1 cellular context compared by ENCODE assay signal in the genomic region with DNA sequence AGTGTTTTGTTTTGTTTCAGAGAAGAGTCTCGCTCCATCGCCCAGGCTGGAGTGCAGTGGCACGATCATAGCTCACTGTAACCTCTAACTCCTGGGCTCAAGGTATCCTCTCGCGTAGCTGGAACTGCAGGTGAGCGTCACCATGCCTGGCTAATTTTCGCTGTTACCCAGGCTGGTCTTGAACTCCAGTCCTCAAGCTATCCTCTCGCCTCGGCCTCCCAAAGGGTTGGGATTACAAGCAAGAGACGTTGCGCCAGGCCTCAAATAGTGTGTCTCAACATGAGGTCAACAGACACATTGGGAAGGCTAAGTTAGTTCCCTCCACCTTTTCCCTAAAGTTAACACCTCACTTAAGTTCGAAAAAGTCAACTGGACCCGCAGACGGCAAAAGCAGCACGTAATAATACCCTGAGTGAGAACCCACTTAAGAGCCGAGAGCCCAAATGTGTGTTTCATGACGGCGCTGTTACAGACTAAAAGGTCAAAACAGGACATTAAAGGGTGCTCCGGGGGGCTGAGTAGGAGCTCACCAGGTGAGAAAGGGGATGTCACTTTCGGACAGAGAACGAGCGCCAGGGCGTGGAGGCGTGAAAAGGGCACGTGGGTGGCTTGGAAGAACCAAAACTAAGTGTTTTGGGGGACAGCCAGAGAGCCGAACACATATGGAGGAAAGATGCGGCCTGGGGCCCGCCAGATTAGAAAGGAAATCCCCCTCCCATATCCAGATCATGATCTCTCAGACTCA.
A peak's percentile ranks its signal among the peaks of the same experiment; 100 is the strongest.
TF ChIP-seq lines count a peak whose summit lies in the region.

No MANE protein-coding gene starts in this region.

TF ChIP-seq in HepG2, 621 proteins besides CTCF, POLR2A, EP300 and RAD21 (continued from another document and continues in another):
- TF ChIP-seq ESRRA (CRISPR knock-in tag; IDR thresholded peaks at IDR 0.05; ENCODE audit: low read depth) (no peak; the same call in 1 of the 2 replicates), ZNF510 (CRISPR knock-in tag; IDR thresholded peaks at IDR 0.05; ENCODE audit: low read depth) (no peak), ZNF468 (CRISPR knock-in tag; IDR thresholded peaks at IDR 0.05) (0 out of 2 replicates have a peak, but pooled peaks have one; percentile 28), FIP1L1 (IDR thresholded peaks at IDR 0.05; ENCODE audit: borderline replicate concordance, insufficient read depth, low read depth, low read length) (no peak), ETV5 (CRISPR knock-in tag; IDR thresholded peaks at IDR 0.05; ENCODE audit: borderline replicate concordance) (no peak), IRF1 (CRISPR knock-in tag; IDR thresholded peaks at IDR 0.05; ENCODE audit: low read depth) (no peak), SSRP1 (CRISPR knock-in tag; IDR thresholded peaks at IDR 0.05) (peak; percentile 75; the same call in 1 of the 2 replicates), ATF6 (CRISPR knock-in tag; conservative IDR thresholded peaks at IDR 0.05) (no peak), ONECUT2 (CRISPR knock-in tag; IDR thresholded peaks at IDR 0.05) (0 out of 2 replicates have a peak, but pooled peaks have one; percentile 36), ZC3H4 (CRISPR knock-in tag; IDR thresholded peaks at IDR 0.05; ENCODE audit: borderline replicate concordance) (peak; percentile 6; the same call in 1 of the 2 replicates), ZNF704 (CRISPR knock-in tag; IDR thresholded peaks at IDR 0.05; ENCODE audit: borderline replicate concordance) (0 out of 2 replicates have a peak, but pooled peaks have one; percentile 56), FOXP4 (CRISPR knock-in tag; IDR thresholded peaks at IDR 0.05) (no peak), STAT5B (CRISPR knock-in tag; IDR thresholded peaks at IDR 0.05) (0 out of 2 replicates have a peak, but pooled peaks have one; percentile 29), ZNF414 (CRISPR knock-in tag; IDR thresholded peaks at IDR 0.05) (no peak), CREBL2 (CRISPR knock-in tag; IDR thresholded peaks at IDR 0.05; ENCODE audit: borderline replicate concordance) (0 out of 2 replicates have a peak, but pooled peaks have one; percentile 14), U2AF1 (optimal IDR thresholded peaks at IDR 0.05; ENCODE audit: low read depth, low read length) (peak; percentile 12), SUZ12 (IDR thresholded peaks at IDR 0.05; ENCODE audit: low read depth, low read length) (no peak), ZBTB3 (CRISPR knock-in tag; IDR thresholded peaks at IDR 0.05; ENCODE audit: borderline replicate concordance, low read depth) (no peak; the same call in 1 of the 2 replicates), ZNF546 (CRISPR knock-in tag; conservative IDR thresholded peaks at IDR 0.05) (no peak), PAXIP1 (CRISPR knock-in tag; conservative IDR thresholded peaks at IDR 0.05) (no peak), EED (CRISPR knock-in tag; IDR thresholded peaks at IDR 0.05) (no peak), PBX2 (CRISPR knock-in tag; IDR thresholded peaks at IDR 0.05) (no peak), KLF11 (CRISPR knock-in tag; IDR thresholded peaks at IDR 0.05) (no peak), ZFX (CRISPR knock-in tag; IDR thresholded peaks at IDR 0.05; ENCODE audit: low read depth) (no peak), ZBTB34 (CRISPR knock-in tag; IDR thresholded peaks at IDR 0.05) (no peak), ISL2 (CRISPR knock-in tag; IDR thresholded peaks at IDR 0.05) (no peak), ZNF496 (CRISPR knock-in tag; IDR thresholded peaks at IDR 0.05; ENCODE audit: insufficient replicate concordance) (no peak), ZNF282 (IDR thresholded peaks at IDR 0.05; ENCODE audit: partially characterized antibody) (no peak), ZNF562 (CRISPR knock-in tag; IDR thresholded peaks at IDR 0.05; ENCODE audit: borderline replicate concordance) (no peak), ZNF331 (CRISPR knock-in tag; IDR thresholded peaks at IDR 0.05) (no peak), ZNF549 (CRISPR knock-in tag; IDR thresholded peaks at IDR 0.05) (no peak), ZNF180 (CRISPR knock-in tag; IDR thresholded peaks at IDR 0.05; ENCODE audit: borderline replicate concordance, low read depth) (0 out of 2 replicates have a peak, but pooled peaks have one; percentile 40), CEBPB (IDR thresholded peaks at IDR 0.05; ENCODE audit: borderline replicate concordance, low read depth, low read length) (peak; percentile 64), SAFB2 (CRISPR knock-in tag; IDR thresholded peaks at IDR 0.05; ENCODE audit: borderline replicate concordance, low read depth) (no peak), REPIN1 (CRISPR knock-in tag; IDR thresholded peaks at IDR 0.05; ENCODE audit: borderline replicate concordance, low read depth) (no peak)
- TF ChIP-seq, protein P1, sequence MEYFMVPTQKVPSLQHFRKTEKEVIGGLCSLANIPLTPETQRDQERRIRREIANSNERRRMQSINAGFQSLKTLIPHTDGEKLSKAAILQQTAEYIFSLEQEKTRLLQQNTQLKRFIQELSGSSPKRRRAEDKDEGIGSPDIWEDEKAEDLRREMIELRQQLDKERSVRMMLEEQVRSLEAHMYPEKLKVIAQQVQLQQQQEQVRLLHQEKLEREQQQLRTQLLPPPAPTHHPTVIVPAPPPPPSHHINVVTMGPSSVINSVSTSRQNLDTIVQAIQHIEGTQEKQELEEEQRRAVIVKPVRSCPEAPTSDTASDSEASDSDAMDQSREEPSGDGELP (IDR thresholded peaks at IDR 0.05; ENCODE audit: borderline replicate concordance, low read depth), result no peak
- TF ChIP-seq, protein P2, sequence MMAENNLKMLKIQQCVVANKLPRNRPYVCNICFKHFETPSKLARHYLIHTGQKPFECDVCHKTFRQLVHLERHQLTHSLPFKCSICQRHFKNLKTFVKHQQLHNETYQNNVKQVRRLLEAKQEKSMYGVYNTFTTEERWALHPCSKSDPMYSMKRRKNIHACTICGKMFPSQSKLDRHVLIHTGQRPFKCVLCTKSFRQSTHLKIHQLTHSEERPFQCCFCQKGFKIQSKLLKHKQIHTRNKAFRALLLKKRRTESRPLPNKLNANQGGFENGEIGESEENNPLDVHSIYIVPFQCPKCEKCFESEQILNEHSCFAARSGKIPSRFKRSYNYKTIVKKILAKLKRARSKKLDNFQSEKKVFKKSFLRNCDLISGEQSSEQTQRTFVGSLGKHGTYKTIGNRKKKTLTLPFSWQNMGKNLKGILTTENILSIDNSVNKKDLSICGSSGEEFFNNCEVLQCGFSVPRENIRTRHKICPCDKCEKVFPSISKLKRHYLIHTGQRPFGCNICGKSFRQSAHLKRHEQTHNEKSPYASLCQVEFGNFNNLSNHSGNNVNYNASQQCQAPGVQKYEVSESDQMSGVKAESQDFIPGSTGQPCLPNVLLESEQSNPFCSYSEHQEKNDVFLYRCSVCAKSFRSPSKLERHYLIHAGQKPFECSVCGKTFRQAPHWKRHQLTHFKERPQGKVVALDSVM (CRISPR knock-in tag; IDR thresholded peaks at IDR 0.05), result 0 out of 2 replicates have a peak, but pooled peaks have one; percentile 49
- TF ChIP-seq, protein P3, sequence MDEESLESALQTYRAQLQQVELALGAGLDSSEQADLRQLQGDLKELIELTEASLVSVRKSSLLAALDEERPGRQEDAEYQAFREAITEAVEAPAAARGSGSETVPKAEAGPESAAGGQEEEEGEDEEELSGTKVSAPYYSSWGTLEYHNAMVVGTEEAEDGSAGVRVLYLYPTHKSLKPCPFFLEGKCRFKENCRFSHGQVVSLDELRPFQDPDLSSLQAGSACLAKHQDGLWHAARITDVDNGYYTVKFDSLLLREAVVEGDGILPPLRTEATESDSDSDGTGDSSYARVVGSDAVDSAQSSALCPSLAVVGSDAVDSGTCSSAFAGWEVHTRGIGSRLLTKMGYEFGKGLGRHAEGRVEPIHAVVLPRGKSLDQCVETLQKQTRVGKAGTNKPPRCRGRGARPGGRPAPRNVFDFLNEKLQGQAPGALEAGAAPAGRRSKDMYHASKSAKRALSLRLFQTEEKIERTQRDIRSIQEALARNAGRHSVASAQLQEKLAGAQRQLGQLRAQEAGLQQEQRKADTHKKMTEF (CRISPR knock-in tag; IDR thresholded peaks at IDR 0.05), result no peak
